ENCODE assay signal across 16 cellular contexts in the genomic region with DNA sequence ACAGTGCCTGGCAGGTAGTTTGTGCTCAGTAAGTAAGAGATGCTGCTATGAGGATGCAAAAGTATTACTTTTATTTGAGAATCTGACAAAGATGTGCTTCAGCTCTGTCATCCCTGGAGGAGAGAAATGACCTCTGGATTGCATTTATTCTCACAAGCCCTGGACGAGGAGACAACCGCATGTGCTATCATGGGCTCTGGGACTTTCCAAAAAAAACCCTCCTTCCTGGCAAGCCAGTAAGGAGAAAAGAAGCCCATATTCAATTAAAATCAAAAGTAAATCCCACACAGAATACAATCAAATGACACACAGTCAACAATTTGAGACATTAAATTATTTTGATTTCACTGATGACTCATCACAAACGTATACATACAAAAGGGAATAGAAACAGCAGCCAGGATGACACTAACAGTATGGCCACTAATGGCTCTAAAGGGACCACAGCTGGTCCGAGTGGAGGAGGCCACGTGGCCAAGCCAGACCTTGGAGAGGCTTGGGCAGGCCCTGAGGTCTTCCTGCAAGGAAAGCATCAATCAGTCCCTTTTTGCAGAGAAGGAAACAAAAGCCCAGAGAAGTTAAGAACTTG. TPM values are rescaled to one million over a fixed set of nuclear protein-coding genes. Genes with fewer than 3 reads are reported as not detected.
DNase-seq lines count a peak whose midpoint lies in the region; TF ChIP-seq lines count a peak whose summit lies in the region.
"Had no signal": no experiment of that assay in that cellular context is flagged by ENCODE, and none has a peak within 500 bp of the region (broad histone marks: within the 10 kb centered on the region; RNA-seq: fewer than 3 reads in every experiment).

No MANE protein-coding gene starts in this region.

- H3K4me1 Mint-ChIP-seq in MCF 10A (ENCODE audit: insufficient read depth, unreplicated experiment) = peaks cover 22% of the 10 kb centered on the region
- peaks cover 57% of the 10 kb centered on the region for H3K4me1 Mint-ChIP-seq in activated T-helper 1 cell treated with anti-CD3 and anti-CD28 coated beads, Interleukin-12 subunit alpha, Interleukin-12 subunit beta, Interleukin-2, Interleukin-4 antibody, amounts not matched to agents 30 ng/mL and 10 ng/mL and 1 ng/mL, durations not matched to agents 14 hours and 24 hours and 36 hours (ENCODE audit: low read depth)

- POLR2A ChIA-PET in MCF 10A (lab: Yijun Ruan, JAX) = interaction anchor here (1.2 kb wide), 1 partner anchor 86 kb away, joined by 5 read pairs; no protein-coding TSS in a partner anchor

- H3K27ac ChIP-seq in mammary epithelial cell (ENCODE audit: insufficient read depth, low read depth, low read length) (no peak overlapping the region), testis (no peak overlapping the region)
- H3K27ac ChIP-seq: transverse colon had no signal

- H3K4me3 Mint-ChIP-seq in MCF 10A (ENCODE audit: unreplicated experiment) = no peak overlapping the region
- H3K4me3 Mint-ChIP-seq in activated T-helper 1 cell treated with anti-CD3 and anti-CD28 coated beads, Interleukin-12 subunit alpha, Interleukin-12 subunit beta, Interleukin-2, Interleukin-4 antibody, amounts not matched to agents 30 ng/mL and 10 ng/mL and 1 ng/mL, durations not matched to agents 14 hours and 24 hours and 36 hours = no peak overlapping the region
- H3K4me3 Mint-ChIP-seq: activated naive CD4-positive, alpha-beta T cell treated with anti-CD3 and anti-CD28 coated beads, Interleukin-2, amount 10 ng/mL, durations not matched to agents 7 days and 5 days had no signal

- no peak overlapping the region for H3K27ac Mint-ChIP-seq in MCF 10A (ENCODE audit: low read depth, unreplicated experiment)
- H3K27ac Mint-ChIP-seq in activated T-helper 1 cell treated with anti-CD3 and anti-CD28 coated beads, Interleukin-12 subunit alpha, Interleukin-12 subunit beta, Interleukin-2, Interleukin-4 antibody, amounts not matched to agents 30 ng/mL and 10 ng/mL and 1 ng/mL, durations not matched to agents 14 hours and 24 hours and 36 hours = peak overlapping the region; percentile 21

- H4K20me1 ChIP-seq in mammary epithelial cell (ENCODE audit: insufficient read depth, low read length) = no peaks in the 10 kb centered on the region

- CTCF ChIA-PET in MCF 10A (lab: Yijun Ruan, JAX) = no interaction called here
- CTCF ChIA-PET in mammary epithelial cell (lab: Charles Lee; ENCODE audit: low non-redundant PET) = no interaction called here

- H3K27me3 Mint-ChIP-seq in MCF 10A (ENCODE audit: insufficient read depth, unreplicated experiment) = no peaks in the 10 kb centered on the region
- H3K27me3 Mint-ChIP-seq in activated T-helper 1 cell treated with anti-CD3 and anti-CD28 coated beads, Interleukin-12 subunit alpha, Interleukin-12 subunit beta, Interleukin-2, Interleukin-4 antibody, amounts not matched to agents 30 ng/mL and 10 ng/mL and 1 ng/mL, durations not matched to agents 14 hours and 24 hours and 36 hours (ENCODE audit: insufficient read depth) = no peaks in the 10 kb centered on the region
- H3K27me3 Mint-ChIP-seq: activated naive CD4-positive, alpha-beta T cell treated with anti-CD3 and anti-CD28 coated beads, Interleukin-2, amount 10 ng/mL, durations not matched to agents 7 days and 5 days had no signal

- TF ChIP-seq CTCF in MCF 10A (IDR thresholded peaks at IDR 0.05; ENCODE audit: unreplicated experiment) = no peak
- TF ChIP-seq CTCF in mammary epithelial cell (conservative IDR thresholded peaks at IDR 0.05 in 1 of 2, IDR thresholded peaks at IDR 0.05 in 1 of 2; ENCODE audit: extremely low read depth in 1 of 2, insufficient read depth in 1 of 2, low read depth in 1 of 2, low read length in 2 of 2) = no peak
- no peak for TF ChIP-seq CTCF in testis (IDR thresholded peaks at IDR 0.05)

- TF ChIP-seq POLR2A in testis (IDR thresholded peaks at IDR 0.05) = no peak

- H3K4me2 ChIP-seq in mammary epithelial cell (ENCODE audit: insufficient read depth, low read depth, low read length) (no peak overlapping the region), skeletal muscle satellite cell (ENCODE audit: low read length) (peak overlapping the region; percentile 14)

- intact Hi-C loops in MCF 10A (cut with micrococcal nuclease) = no loop called here
- intact Hi-C loops in mammary epithelial cell (cut with micrococcal nuclease) = no loop called here
- intact Hi-C loops in activated T-helper 1 cell treated with anti-CD3 and anti-CD28 coated beads, Interleukin-12 subunit alpha, Interleukin-12 subunit beta, Interleukin-2, Interleukin-4 antibody, amounts not matched to agents 30 ng/mL and 10 ng/mL and 1 ng/mL, durations not matched to agents 14 hours and 24 hours and 36 hours (cut with micrococcal nuclease) = no loop called here
- intact Hi-C loops in testis (cut with DNase I; ENCODE audit: low total_unique reads) = no loop called here

- H3K9ac ChIP-seq in mammary epithelial cell (ENCODE audit: insufficient read depth, low read length) (no peak overlapping the region), skeletal muscle satellite cell (ENCODE audit: low read depth, low read length) (no peak overlapping the region)

- no peaks in the 10 kb centered on the region for H3K27me3 ChIP-seq in mammary epithelial cell (ENCODE audit: insufficient read depth, low read length)
- no peaks in the 10 kb centered on the region for H3K27me3 ChIP-seq in skeletal muscle satellite cell (ENCODE audit: control insufficient read depth, insufficient read depth, low read length)
- no peaks in the 10 kb centered on the region for H3K27me3 ChIP-seq in testis
- H3K27me3 ChIP-seq: transverse colon had no signal

- dilution Hi-C loops in mammary epithelial cell (cut with HindIII; ENCODE audit: low sequenced_read_pairs) = loop anchor here (10.0 kb wide), 3 partner anchors 63 to 213 kb away; a partner anchor contains a TSS

- H3K9me3 Mint-ChIP-seq in MCF 10A (ENCODE audit: unreplicated experiment) = no peaks in the 10 kb centered on the region
- no peaks in the 10 kb centered on the region for H3K9me3 Mint-ChIP-seq in activated T-helper 1 cell treated with anti-CD3 and anti-CD28 coated beads, Interleukin-12 subunit alpha, Interleukin-12 subunit beta, Interleukin-2, Interleukin-4 antibody, amounts not matched to agents 30 ng/mL and 10 ng/mL and 1 ng/mL, durations not matched to agents 14 hours and 24 hours and 36 hours
- H3K9me3 Mint-ChIP-seq: activated naive CD4-positive, alpha-beta T cell treated with anti-CD3 and anti-CD28 coated beads, Interleukin-2, amount 10 ng/mL, durations not matched to agents 7 days and 5 days had no signal

- H3K4me3 ChIP-seq in mammary epithelial cell (replicated peaks in 1 of 3; ENCODE audit: insufficient read depth in 1 of 3, low read depth in 2 of 3, low read length in 3 of 3) (no peak overlapping the region), skeletal muscle satellite cell (ENCODE audit: low read length) (no peak overlapping the region), testis (no peak overlapping the region)
- H3K4me3 ChIP-seq: mucosa of descending colon, transverse colon had no signal

- no peaks in the 10 kb centered on the region for H3K79me2 ChIP-seq in mammary epithelial cell (ENCODE audit: insufficient read depth, low read length)

- H3K36me3 Mint-ChIP-seq in MCF 10A (ENCODE audit: insufficient read depth, unreplicated experiment) = no peaks in the 10 kb centered on the region
- peaks cover 2% of the 10 kb centered on the region for H3K36me3 Mint-ChIP-seq in activated T-helper 1 cell treated with anti-CD3 and anti-CD28 coated beads, Interleukin-12 subunit alpha, Interleukin-12 subunit beta, Interleukin-2, Interleukin-4 antibody, amounts not matched to agents 30 ng/mL and 10 ng/mL and 1 ng/mL, durations not matched to agents 14 hours and 24 hours and 36 hours (ENCODE audit: low read depth)
- H3K36me3 Mint-ChIP-seq: activated naive CD4-positive, alpha-beta T cell treated with anti-CD3 and anti-CD28 coated beads, Interleukin-2, amount 10 ng/mL, durations not matched to agents 7 days and 5 days had no signal

- no peaks in the 10 kb centered on the region for H3K4me1 ChIP-seq in mammary epithelial cell (ENCODE audit: insufficient read depth, low read length)
- H3K4me1 ChIP-seq in skeletal muscle satellite cell (ENCODE audit: control insufficient read depth, insufficient read depth, low read length) = peaks cover 16% of the 10 kb centered on the region
- H3K4me1 ChIP-seq in testis = no peaks in the 10 kb centered on the region

- no peaks in the 10 kb centered on the region for H3K9me3 ChIP-seq in mammary epithelial cell (replicated peaks; ENCODE audit: insufficient read depth, low read length)
- no peaks in the 10 kb centered on the region for H3K9me3 ChIP-seq in skeletal muscle satellite cell (replicated peaks; ENCODE audit: low read length)
- H3K9me3 ChIP-seq in testis = no peaks in the 10 kb centered on the region
- H3K9me3 ChIP-seq: mucosa of descending colon, transverse colon had no signal

- in situ Hi-C loops in mammary epithelial cell (cut with MboI; ENCODE audit: low sequenced_read_pairs in 2 of 2) = loop anchor here in 1 of 2 donors (5.0 kb wide), 1 partner anchor 135 kb away; no protein-coding TSS in a partner anchor

- DNase-seq in MCF 10A (ENCODE audit: unreplicated experiment) (peak; percentile 38), mammary epithelial cell (no peak), LHCN-M2 (ENCODE audit: low read depth) (peak; percentile 41), NCI-H187 (lab: John Stamatoyannopoulos, UW) (no peak), testis (no peak), GOT3 (lab: John Stamatoyannopoulos, UW) (no peak)
- DNase-seq in activated T-helper 1 cell treated with anti-CD3 and anti-CD28 coated beads, Interleukin-12 subunit alpha, Interleukin-12 subunit beta, Interleukin-2, Interleukin-4 antibody, amounts not matched to agents 30 ng/mL and 10 ng/mL and 1 ng/mL, durations not matched to agents 14 hours and 24 hours and 36 hours (ENCODE audit: low spot score) = no peak
- DNase-seq: activated naive CD4-positive, alpha-beta T cell treated with anti-CD3 and anti-CD28 coated beads, Interleukin-2, amount 10 ng/mL, durations not matched to agents 7 days and 5 days; DMS79; head of caudate nucleus; mucosa of descending colon; NCI-H146; NCI-H446; posterior cingulate gyrus; transverse colon had no signal

- H3K36me3 ChIP-seq in mammary epithelial cell (ENCODE audit: insufficient read depth, low read length) (no peaks in the 10 kb centered on the region), skeletal muscle satellite cell (ENCODE audit: insufficient read depth, low read length) (no peaks in the 10 kb centered on the region), testis (ENCODE audit: low read depth, missing control alignments) (no peaks in the 10 kb centered on the region)
- H3K36me3 ChIP-seq: transverse colon had no signal

- no TSS peak for BruUV-seq in MCF 10A (replicated peaks; lab: Mats Ljungman, UMichigan)
- no TSS peak for BruUV-seq in mammary epithelial cell (replicated peaks; lab: Mats Ljungman, UMichigan)

- H2AFZ ChIP-seq in mammary epithelial cell (ENCODE audit: low read depth, low read length) = no peak overlapping the region

- 74% methylated on average over 5 of the region's 5 CpGs for WGBS in mammary epithelial cell (ENCODE audit: low coverage, missing lambda C conversion rate)
- 33 to 56% methylated on average over 5 of the region's 5 CpGs for WGBS in testis, 2 donors

RNA-seq across cellular contexts. Expression of a gene that starts 24.9 kb away (rescaled TPM):
- total RNA-seq in MCF 10A (2022) = 1.1 and 1.5 TPM in 2 replicates
- total RNA-seq in mammary epithelial cell = 1 to 10 TPM; 3.0 to 9.4 TPM
- polyA plus RNA-seq in mammary epithelial cell = 14.2 TPM
- polyA minus RNA-seq in mammary epithelial cell = 2.9 TPM
- total RNA-seq in LHCN-M2 (2014; rRNA removed) = 12.9 and 14.1 TPM in 2 replicates
- polyA plus RNA-seq in LHCN-M2 (2012) = 10.0 TPM
- total RNA-seq in activated T-helper 1 cell treated with anti-CD3 and anti-CD28 coated beads, Interleukin-12 subunit alpha, Interleukin-12 subunit beta, Interleukin-2, Interleukin-4 antibody, amounts not matched to agents 30 ng/mL and 10 ng/mL and 1 ng/mL, durations not matched to agents 14 hours and 24 hours and 36 hours = 14.6 and 14.9 TPM in 2 replicates
- total RNA-seq in skeletal muscle satellite cell (2012; rRNA removed) = 5.7 and 11.7 TPM in 2 replicates
- 10 to 100 TPM; 14.8 to 21.6 TPM for total RNA-seq in testis
- polyA plus RNA-seq in testis (ENCODE audit: insufficient read depth, low read depth, low replicate concordance) = 30.8 TPM

RNA-seq across cellular contexts. Expression of a gene that starts 46.4 kb away (rescaled TPM):
- total RNA-seq in MCF 10A (2022) = 21.2 and 26.1 TPM in 2 replicates
- total RNA-seq in mammary epithelial cell = 10 to 100 TPM; 34.7 to 47.5 TPM
- 23.6 TPM for polyA plus RNA-seq in mammary epithelial cell
- 86.6 TPM for polyA minus RNA-seq in mammary epithelial cell
- total RNA-seq in LHCN-M2 (2014; rRNA removed) = 32.8 and 42.9 TPM in 2 replicates
- 25.7 TPM for polyA plus RNA-seq in LHCN-M2 (2012)
- 36.6 and 37.7 TPM in 2 replicates for total RNA-seq in activated T-helper 1 cell treated with anti-CD3 and anti-CD28 coated beads, Interleukin-12 subunit alpha, Interleukin-12 subunit beta, Interleukin-2, Interleukin-4 antibody, amounts not matched to agents 30 ng/mL and 10 ng/mL and 1 ng/mL, durations not matched to agents 14 hours and 24 hours and 36 hours
- total RNA-seq in skeletal muscle satellite cell (2012; rRNA removed) = 30.9 and 32.8 TPM in 2 replicates
- 10 to 100 TPM; 50.7 to 50.8 TPM for total RNA-seq in testis
- 41.2 TPM for polyA plus RNA-seq in testis (ENCODE audit: insufficient read depth, low read depth, low replicate concordance)

Comparison
In these comparisons a context has a peak if more than half of its experiments do, and no peak if none do; other contexts are left out.
1. DNase-seq: peak in MCF 10A (single experiment) and LHCN-M2 (single experiment); none in mammary epithelial cell (single experiment), activated T-helper 1 cell treated with anti-CD3 and anti-CD28 coated beads, Interleukin-12 subunit alpha, Interleukin-12 subunit beta, Interleukin-2, Interleukin-4 antibody, amounts not matched to agents 30 ng/mL and 10 ng/mL and 1 ng/mL, durations not matched to agents 14 hours and 24 hours and 36 hours (single experiment), NCI-H187 (0 of 2), testis (single experiment) and GOT3 (single experiment).